ENCODE assay signal across 1 cellular context in the genomic region with DNA sequence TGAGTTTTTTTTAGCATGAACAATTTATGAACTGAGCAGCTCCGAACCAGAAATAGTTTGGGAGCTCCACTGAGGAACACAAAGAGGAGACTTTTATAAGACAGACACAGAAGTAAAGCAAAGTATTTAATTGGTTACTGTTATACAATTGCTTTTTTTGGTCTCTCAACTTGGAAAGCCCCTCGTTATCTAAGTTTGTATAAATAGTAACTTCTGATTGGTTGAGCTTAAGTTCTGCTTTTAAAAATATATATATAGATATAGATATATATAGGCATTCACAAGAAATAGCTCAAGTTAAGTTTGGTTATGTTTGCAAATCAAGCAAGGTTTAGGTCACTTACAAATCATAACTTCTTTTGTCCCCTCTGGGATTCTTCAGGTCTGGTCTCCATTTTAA.
TF ChIP-seq lines count a peak whose summit lies in the region.

No MANE protein-coding gene starts in this region.

TF ChIP-seq in GM12878, 131 proteins besides CTCF, POLR2A, EP300 and RAD21 (continued from another document):
- TF ChIP-seq, protein P1, sequence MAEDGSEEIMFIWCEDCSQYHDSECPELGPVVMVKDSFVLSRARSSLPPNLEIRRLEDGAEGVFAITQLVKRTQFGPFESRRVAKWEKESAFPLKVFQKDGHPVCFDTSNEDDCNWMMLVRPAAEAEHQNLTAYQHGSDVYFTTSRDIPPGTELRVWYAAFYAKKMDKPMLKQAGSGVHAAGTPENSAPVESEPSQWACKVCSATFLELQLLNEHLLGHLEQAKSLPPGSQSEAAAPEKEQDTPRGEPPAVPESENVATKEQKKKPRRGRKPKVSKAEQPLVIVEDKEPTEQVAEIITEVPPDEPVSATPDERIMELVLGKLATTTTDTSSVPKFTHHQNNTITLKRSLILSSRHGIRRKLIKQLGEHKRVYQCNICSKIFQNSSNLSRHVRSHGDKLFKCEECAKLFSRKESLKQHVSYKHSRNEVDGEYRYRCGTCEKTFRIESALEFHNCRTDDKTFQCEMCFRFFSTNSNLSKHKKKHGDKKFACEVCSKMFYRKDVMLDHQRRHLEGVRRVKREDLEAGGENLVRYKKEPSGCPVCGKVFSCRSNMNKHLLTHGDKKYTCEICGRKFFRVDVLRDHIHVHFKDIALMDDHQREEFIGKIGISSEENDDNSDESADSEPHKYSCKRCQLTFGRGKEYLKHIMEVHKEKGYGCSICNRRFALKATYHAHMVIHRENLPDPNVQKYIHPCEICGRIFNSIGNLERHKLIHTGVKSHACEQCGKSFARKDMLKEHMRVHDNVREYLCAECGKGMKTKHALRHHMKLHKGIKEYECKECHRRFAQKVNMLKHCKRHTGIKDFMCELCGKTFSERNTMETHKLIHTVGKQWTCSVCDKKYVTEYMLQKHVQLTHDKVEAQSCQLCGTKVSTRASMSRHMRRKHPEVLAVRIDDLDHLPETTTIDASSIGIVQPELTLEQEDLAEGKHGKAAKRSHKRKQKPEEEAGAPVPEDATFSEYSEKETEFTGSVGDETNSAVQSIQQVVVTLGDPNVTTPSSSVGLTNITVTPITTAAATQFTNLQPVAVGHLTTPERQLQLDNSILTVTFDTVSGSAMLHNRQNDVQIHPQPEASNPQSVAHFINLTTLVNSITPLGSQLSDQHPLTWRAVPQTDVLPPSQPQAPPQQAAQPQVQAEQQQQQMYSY (CRISPR knock-in tag; IDR thresholded peaks at IDR 0.05), result no peak
- TF ChIP-seq BRCA1 (IDR thresholded peaks at IDR 0.05; ENCODE audit: low read depth, low read length) (no peak), PML (IDR thresholded peaks at IDR 0.05; ENCODE audit: low read length) (no peak), RELA (IDR thresholded peaks at IDR 0.05; ENCODE audit: borderline replicate concordance, partially characterized antibody) (no peak), HDAC2 (IDR thresholded peaks at IDR 0.05) (no peak), IKZF1 (conservative IDR thresholded peaks at IDR 0.05) (no peak), MEF2A (IDR thresholded peaks at IDR 0.05; ENCODE audit: insufficient read depth, low read depth, low read length) (peak; percentile 56; the same call in 1 of the 2 replicates), CBX3 (IDR thresholded peaks at IDR 0.05; ENCODE audit: borderline replicate concordance, low read depth) (no peak)
TF ChIP-seq in GM12878: peak in this region for 3.
